Comparison of ENCODE assay signal across 20 cellular contexts in genomic region chr10:99698504-99699080, GRCh38. TPM values are rescaled to one million over a fixed set of nuclear protein-coding genes. Genes with fewer than 3 reads are reported as not detected.
DNase-seq lines count a peak whose midpoint lies in the region; ATAC-seq and TF ChIP-seq lines count a peak whose summit lies in the region.
"Had no signal": no experiment of that assay in that cellular context is flagged by ENCODE, and none has a peak within 500 bp of the region (broad histone marks: within the 10 kb centered on the region; RNA-seq: fewer than 3 reads in every experiment).

No MANE protein-coding gene starts in this region.

- H3K27me3 ChIP-seq in AG04450 (ENCODE audit: control insufficient read depth, insufficient read depth, low read length) (no peaks in the 10 kb centered on the region), Peyer's patch (no peaks in the 10 kb centered on the region)
- H3K27me3 ChIP-seq: heart left ventricle, left lung, thyroid gland had no signal

- no peak overlapping the region for H3K4me3 ChIP-seq in AG04450 (ENCODE audit: low read depth, low read length)
- no peak overlapping the region for H3K4me3 ChIP-seq in Peyer's patch
- no peak overlapping the region for H3K4me3 ChIP-seq in fibroblast of villous mesenchyme (ENCODE audit: low read depth, low read length)
- H3K4me3 ChIP-seq: heart left ventricle, left lung, psoas muscle, SK-N-MC, thyroid gland had no signal

- H3K9me3 ChIP-seq in AG04450 (ENCODE audit: control insufficient read depth, insufficient read depth, low read length) (no peaks in the 10 kb centered on the region), Peyer's patch (no peaks in the 10 kb centered on the region)
- H3K9me3 ChIP-seq: heart left ventricle, left lung, psoas muscle, thyroid gland had no signal

- CTCF ChIA-PET in AG04450 (lab: Charles Lee) = interaction anchor here (0.6 to 1.9 kb wide), 3 partner anchors 12 to 147 kb away, joined by 3 to 4 read pairs (median 3); no protein-coding TSS in a partner anchor

- DNase-seq in AG04450 (ENCODE audit: low read depth, low spot score) = no peak
- peak in 2 of 3 donors; percentile 53 to 56 for DNase-seq in Peyer's patch
- DNase-seq in fibroblast of villous mesenchyme (ENCODE audit: low read depth) = no peak
- DNase-seq in GM10266 (ENCODE audit: extremely low spot score) = no peak
- DNase-seq in stimulated activated CD4-positive, alpha-beta T cell treated with anti-CD3 and anti-CD28 coated beads, Interleukin-1b, Interleukin-23, amount 100 ng/mL, for 48 hours = no peak
- DNase-seq: activated naive CD4-positive, alpha-beta T cell treated with Interleukin-2 at 50 U/mL for 16 hours; DMS79; GOT3; heart left ventricle; left lung; NCI-H2029; NCI-H82; psoas muscle; stimulated activated CD8-positive, alpha-beta memory T cell treated with anti-CD3 and anti-CD28 coated beads, Interleukin-4, amount 100 ng/mL, for 48 hours; thyroid gland had no signal

- ATAC-seq in GM21737 (IDR thresholded peaks at IDR 0.05; ENCODE audit: unreplicated experiment) (no peak), HG03432 (IDR thresholded peaks at IDR 0.05; ENCODE audit: unreplicated experiment) (no peak)
- ATAC-seq: heart left ventricle, left lung, psoas muscle had no signal

- H3K36me3 ChIP-seq in Peyer's patch = peaks cover 0 to 67% (median 0%) of the 10 kb centered on the region in 3 donors

- TF ChIP-seq CTCF in AG04450 (IDR thresholded peaks at IDR 0.05; ENCODE audit: low read depth, low read length) (peak; percentile 8; the same call in 1 of the 2 replicates), GM12873 (IDR thresholded peaks at IDR 0.05; ENCODE audit: insufficient read depth, low read depth, low read length, missing control alignments) (peak; percentile 37), Peyer's patch (IDR thresholded peaks at IDR 0.05) (peak in 3 of 6 experiments; percentile 24 to 32 (median 31)), fibroblast of villous mesenchyme (IDR thresholded peaks at IDR 0.05; ENCODE audit: insufficient read depth, low read depth, low read length) (peak; percentile 28), GM10266 (IDR thresholded peaks at IDR 0.05; ENCODE audit: control insufficient read depth, insufficient read depth, low read depth, missing control alignments) (no peak)

- no peak for TF ChIP-seq POLR2A in Peyer's patch (IDR thresholded peaks at IDR 0.05)

- H3K27ac ChIP-seq in AG04450 (ENCODE audit: low read depth, low read length) (no peak overlapping the region), Peyer's patch (no peak overlapping the region)
- H3K27ac ChIP-seq: heart left ventricle, KMS-11, left lung, psoas muscle, SK-N-MC, thyroid gland had no signal

- POLR2A ChIA-PET in AG04450 (lab: Yijun Ruan, JAX) = no interaction called here

- no peaks in the 10 kb centered on the region for H3K4me1 ChIP-seq in Peyer's patch
- H3K4me1 ChIP-seq: heart left ventricle, left lung, psoas muscle, thyroid gland had no signal

RNA-seq across cellular contexts. Expression of gene COX15, which starts 33.3 kb away (rescaled TPM):
- 26.1 and 32.2 TPM in 2 replicates for polyA plus RNA-seq in AG04450 (2011; rRNA removed)
- 14.5 and 18.3 TPM in 2 replicates for polyA minus RNA-seq in AG04450 (2011; rRNA and poly(A)+ RNA removed)
- 10 to 100 TPM; 26.6 to 33.8 (median 32.9) TPM for total RNA-seq in Peyer's patch
- 29.0 and 54.0 TPM in 2 replicates for total RNA-seq in fibroblast of villous mesenchyme

RNA-seq across cellular contexts. Expression of gene CUTC, which starts 33.4 kb away (rescaled TPM):
- polyA plus RNA-seq in AG04450 (2011; rRNA removed) = 13.9 and 18.0 TPM in 2 replicates
- polyA minus RNA-seq in AG04450 (2011; rRNA and poly(A)+ RNA removed) = 7.7 and 8.1 TPM in 2 replicates
- total RNA-seq in Peyer's patch (10 to 100 TPM; 11.7 to 53.6 (median 17.0) TPM), fibroblast of villous mesenchyme (12.6 and 19.0 TPM in 2 replicates)

RNA-seq across cellular contexts. Expression of gene ENTPD7, which starts 39.3 kb away (rescaled TPM):
- 14.4 and 16.2 TPM in 2 replicates for polyA plus RNA-seq in AG04450 (2011; rRNA removed)
- 30.8 and 34.4 TPM in 2 replicates for polyA minus RNA-seq in AG04450 (2011; rRNA and poly(A)+ RNA removed)
- 10 to 100 TPM; 11.6 to 76.0 (median 35.2) TPM for total RNA-seq in Peyer's patch
- 43.2 and 48.4 TPM in 2 replicates for total RNA-seq in fibroblast of villous mesenchyme

Comparison
In these comparisons a context has a peak if more than half of its experiments do, and no peak if none do; other contexts are left out.
1. DNase-seq: peak in Peyer's patch (2 of 3); none in AG04450 (single experiment), fibroblast of villous mesenchyme (single experiment), GM10266 (single experiment) and stimulated activated CD4-positive, alpha-beta T cell treated with anti-CD3 and anti-CD28 coated beads, Interleukin-1b, Interleukin-23, amount 100 ng/mL, for 48 hours (single experiment).